Comparison of ENCODE assay signal across 8 cellular contexts in genomic region chr20:20780127-20780822, GRCh38.
DNase-seq lines count a peak whose midpoint lies in the region; ATAC-seq and TF ChIP-seq lines count a peak whose summit lies in the region.

No MANE protein-coding gene starts in this region.

- TF ChIP-seq EP300 in suprapubic skin (IDR thresholded peaks at IDR 0.05): no peak

- H3K9me3 ChIP-seq in suprapubic skin: no peaks in the 10 kb centered on the region

- intact Hi-C loops in left ventricle myocardium superior (cut with micrococcal nuclease): no loop called here

- WGBS in suprapubic skin: 42% methylated on average over 7 of the region's 7 CpGs

- TF ChIP-seq CTCF in GM13976 (IDR thresholded peaks at IDR 0.05; ENCODE audit: borderline replicate concordance, control extremely low read depth, extremely low read depth, insufficient read depth, missing control alignments) (no peak), suprapubic skin (IDR thresholded peaks at IDR 0.05) (no peak)

- peak; percentile 80 for ATAC-seq in HG03432 (IDR thresholded peaks at IDR 0.05; ENCODE audit: unreplicated experiment)
- peak; percentile 92 for ATAC-seq in left ventricle myocardium superior
- no peak for ATAC-seq in GM19455 (IDR thresholded peaks at IDR 0.05; ENCODE audit: unreplicated experiment)

- H3K4me1 ChIP-seq in suprapubic skin: peaks cover 39% of the 10 kb centered on the region

- no peak for TF ChIP-seq POLR2A in suprapubic skin (IDR thresholded peaks at IDR 0.05)

- in situ Hi-C loops in GM13976 (cut with MboI; ENCODE audit: low sequenced_read_pairs, unreplicated experiment): no loop called here

- H3K4me3 ChIP-seq in suprapubic skin: peak overlapping the region; percentile 29

- peak overlapping the region; percentile 83 for H3K27ac ChIP-seq in suprapubic skin

- no peaks in the 10 kb centered on the region for H3K36me3 ChIP-seq in suprapubic skin

- peak; percentile 47 for DNase-seq in GM13976 (ENCODE audit: low spot score)
- peak; percentile 99 for DNase-seq in SIG-M5 treated with dmso at 0.1 percent for 504 hours (lab: John Stamatoyannopoulos, UW; ENCODE audit: unreplicated experiment)
- DNase-seq in left ventricle myocardium superior: peak; percentile 82
- peak; percentile 86 to 89 for DNase-seq in suprapubic skin (ENCODE audit: low spot score in 2 of 2)
- no peak for DNase-seq in COLO668 (lab: John Stamatoyannopoulos, UW; ENCODE audit: unreplicated experiment)
- DNase-seq in stimulated activated CD4-positive, alpha-beta T cell treated with anti-CD3 and anti-CD28 coated beads, Interleukin-15, amount 100 ng/mL, for 24 hours: no peak

- H3K27me3 ChIP-seq in suprapubic skin: no peaks in the 10 kb centered on the region

Comparison
In these comparisons a context has a peak if more than half of its experiments do, and no peak if none do; other contexts are left out.
1. DNase-seq: peak in GM13976 (single experiment), SIG-M5 treated with dmso at 0.1 percent for 504 hours (single experiment), left ventricle myocardium superior (single experiment) and suprapubic skin (2 of 2); none in COLO668 (single experiment) and stimulated activated CD4-positive, alpha-beta T cell treated with anti-CD3 and anti-CD28 coated beads, Interleukin-15, amount 100 ng/mL, for 24 hours (single experiment).